In genomic region chr11:57425565-57426438, GRCh38 we compare ENCODE assay signal across 9 cellular contexts. TPM values are rescaled to one million over a fixed set of nuclear protein-coding genes. Genes with fewer than 3 reads are reported as not detected.
DNase-seq lines count a peak whose midpoint lies in the region; ATAC-seq, FAIRE-seq and TF ChIP-seq lines count a peak whose summit lies in the region.
"Had no signal": no experiment of that assay in that cellular context is flagged by ENCODE, and none has a peak within 500 bp of the region (broad histone marks: within the 10 kb centered on the region; RNA-seq: fewer than 3 reads in every experiment).

No MANE protein-coding gene starts in this region.

- intact Hi-C loops in kidney (cut with DNase I): no loop called here

- no peak for TF ChIP-seq CTCF in kidney (IDR thresholded peaks at IDR 0.05; ENCODE audit: borderline replicate concordance, extremely low read depth, insufficient read depth)

- peaks cover 69% of the 10 kb centered on the region for H3K4me1 Mint-ChIP-seq in stimulated activated naive CD8-positive, alpha-beta T cell treated with anti-CD3 and anti-CD28 coated beads, Interleukin-15, amount 100 ng/mL, for 72 hours

- H3K27me3 Mint-ChIP-seq in stimulated activated naive CD8-positive, alpha-beta T cell treated with anti-CD3 and anti-CD28 coated beads, Interleukin-15, amount 100 ng/mL, for 72 hours: no peaks in the 10 kb centered on the region

- H3K27ac Mint-ChIP-seq in stimulated activated naive CD8-positive, alpha-beta T cell treated with anti-CD3 and anti-CD28 coated beads, Interleukin-15, amount 100 ng/mL, for 72 hours: peak overlapping the region; percentile 94 to 99

- H3K4me3 ChIP-seq in kidney (ENCODE audit: low read length in 2 of 2): peak overlapping the region in 1 of 2 donors; percentile 2

- ATAC-seq in stimulated activated naive CD8-positive, alpha-beta T cell treated with anti-CD3 and anti-CD28 coated beads, Interleukin-15, amount 100 ng/mL, for 72 hours: no peak
- no peak for ATAC-seq in HG02885 (IDR thresholded peaks at IDR 0.05; ENCODE audit: poor library complexity, unreplicated experiment)
- ATAC-seq in HG03520 (IDR thresholded peaks at IDR 0.05; ENCODE audit: unreplicated experiment): no peak

- peak overlapping the region; percentile 81 to 94 for H3K4me3 Mint-ChIP-seq in stimulated activated naive CD8-positive, alpha-beta T cell treated with anti-CD3 and anti-CD28 coated beads, Interleukin-15, amount 100 ng/mL, for 72 hours

- peak overlapping the region; percentile 59 to 78 for H3K27ac ChIP-seq in kidney (ENCODE audit: low read depth in 2 of 2, low read length in 2 of 2)
- H3K27ac ChIP-seq: C4-2B had no signal

- peaks cover 11 to 22% of the 10 kb centered on the region in 2 donors for H3K4me1 ChIP-seq in kidney (ENCODE audit: control insufficient read depth in 1 of 2, insufficient read depth in 1 of 2, low read depth in 1 of 2, low read length in 2 of 2)

- H3K9me3 ChIP-seq in kidney (ENCODE audit: control insufficient read depth in 1 of 2, low read length in 2 of 2): no peaks in the 10 kb centered on the region

- H3K9ac ChIP-seq in kidney (ENCODE audit: low read length in 2 of 2): peak overlapping the region in 1 of 2 donors; percentile 35

- no peaks in the 10 kb centered on the region for H3K9me3 Mint-ChIP-seq in stimulated activated naive CD8-positive, alpha-beta T cell treated with anti-CD3 and anti-CD28 coated beads, Interleukin-15, amount 100 ng/mL, for 72 hours

- DNase-seq in activated CD4-positive, alpha-beta T cell treated with anti-CD3 and anti-CD28 coated beads for 48 hours: peak; percentile 31
- no peak for DNase-seq in activated CD4-positive, alpha-beta T cell treated with anti-CD3 and anti-CD28 coated beads, Interleukin-2, amount 50 U/mL, for 4 hours
- DNase-seq in astrocyte of the hippocampus (ENCODE audit: low read depth, low spot score) (peak; percentile 42), kidney (no peak), NCI-H774 (lab: John Stamatoyannopoulos, UW) (no peak)
- no peak for DNase-seq in stimulated activated naive CD8-positive, alpha-beta T cell treated with anti-CD3 and anti-CD28 coated beads, Interleukin-15, amount 100 ng/mL, for 72 hours

- no peaks in the 10 kb centered on the region for H3K36me3 ChIP-seq in kidney (ENCODE audit: control insufficient read depth in 1 of 2, insufficient read depth in 2 of 2, low read length in 2 of 2)

- FAIRE-seq in kidney (lab: Jason Lieb, UNC): no peak

RNA-seq across cellular contexts. Expression of gene SLC43A3, which starts 1.1 kb away (rescaled TPM):
- total RNA-seq in kidney: 39.8 TPM
- polyA plus RNA-seq in kidney (ENCODE audit: insufficient read depth, low read depth, low replicate concordance): 6.0 TPM

RNA-seq across cellular contexts. Expression of gene RTN4RL2, which starts 34.5 kb away (rescaled TPM):
- 2.6 TPM for total RNA-seq in kidney
- 5.5 TPM for polyA plus RNA-seq in kidney (ENCODE audit: insufficient read depth, low read depth, low replicate concordance)

RNA-seq across cellular contexts. Expression of gene PRG2, which starts 35.4 kb away (rescaled TPM):
- total RNA-seq in kidney: 0.22 TPM
- polyA plus RNA-seq in kidney (ENCODE audit: insufficient read depth, low read depth, low replicate concordance): not detected

RNA-seq across cellular contexts. Expression of gene PRG3, which starts 44.9 kb away (rescaled TPM):
- total RNA-seq in kidney: not detected
- polyA plus RNA-seq in kidney (ENCODE audit: insufficient read depth, low read depth, low replicate concordance): not detected

Comparison
In these comparisons a context has a peak if more than half of its experiments do, and no peak if none do; other contexts are left out.
1. DNase-seq: peak in activated CD4-positive, alpha-beta T cell treated with anti-CD3 and anti-CD28 coated beads for 48 hours (single experiment) and astrocyte of the hippocampus (single experiment); none in activated CD4-positive, alpha-beta T cell treated with anti-CD3 and anti-CD28 coated beads, Interleukin-2, amount 50 U/mL, for 4 hours (0 of 2), kidney (single experiment), stimulated activated naive CD8-positive, alpha-beta T cell treated with anti-CD3 and anti-CD28 coated beads, Interleukin-15, amount 100 ng/mL, for 72 hours (0 of 2) and NCI-H774 (single experiment).